22 cellular contexts compared by ENCODE assay signal in the genomic region with DNA sequence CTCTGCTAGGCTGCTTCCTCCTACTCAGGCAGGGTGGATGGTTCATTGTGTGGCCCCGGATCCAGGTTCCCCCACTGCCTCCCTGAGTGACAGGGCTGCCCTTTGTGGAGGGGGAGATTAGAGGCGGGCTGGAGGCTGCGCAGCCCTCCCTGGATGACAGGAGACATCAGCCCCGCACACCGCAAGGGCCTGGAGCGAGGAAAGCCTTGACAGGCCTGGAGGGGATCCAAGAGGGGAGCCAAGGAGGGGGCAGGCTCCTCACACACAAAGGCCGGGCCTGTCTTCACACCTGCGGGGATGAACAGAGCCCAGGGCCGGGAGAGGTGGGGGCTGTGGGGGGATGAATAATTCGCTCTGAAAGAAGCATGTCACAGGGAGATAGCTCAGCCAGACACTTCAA.
A peak's percentile ranks its signal among the peaks of the same experiment; 100 is the strongest.
DNase-seq lines count a peak whose midpoint lies in the region; ATAC-seq and TF ChIP-seq lines count a peak whose summit lies in the region.
"Had no signal": no experiment of that assay in that cellular context is flagged by ENCODE, and none has a peak within 500 bp of the region (broad histone marks: within the 10 kb centered on the region; RNA-seq: fewer than 3 reads in every experiment).

No MANE protein-coding gene starts in this region.

- TF ChIP-seq CTCF in GM23338 (conservative IDR thresholded peaks at IDR 0.05; ENCODE audit: low read depth in 2 of 2) = no peak
- no peak for TF ChIP-seq CTCF in WTC11 (IDR thresholded peaks at IDR 0.05)
- no peak for TF ChIP-seq CTCF in osteoblast (IDR thresholded peaks at IDR 0.05; ENCODE audit: extremely low read depth, low read depth, low read length)
- TF ChIP-seq CTCF in left lung (IDR thresholded peaks at IDR 0.05) = no peak

- H3K27me3 Mint-ChIP-seq in GM23338 (ENCODE audit: insufficient read depth, low read depth, poor library complexity) (peaks cover 17% of the 10 kb centered on the region), WTC11 (ENCODE audit: low read depth) (no peaks in the 10 kb centered on the region; the same call in 1 of the 2 replicates)

- H3K27ac Mint-ChIP-seq in GM23338 = no peak overlapping the region
- no peak overlapping the region for H3K27ac Mint-ChIP-seq in WTC11
- H3K27ac Mint-ChIP-seq: B cell, CD14-positive monocyte, T-cell had no signal

- DNase-seq in GM23338 (ENCODE audit: low spot score) (no peak), WTC11 (ENCODE audit: low spot score) (no peak), iPS-NIHi7 (ENCODE audit: extremely low spot score) (peak; percentile 35), osteoblast (ENCODE audit: insufficient read length, low spot score, missing footprints) (peak; percentile 51), NCI-H748 (lab: John Stamatoyannopoulos, UW; ENCODE audit: unreplicated experiment) (no peak), HUDEP-2 (lab: John Stamatoyannopoulos, UW; ENCODE audit: unreplicated experiment in 76 of 76) (no peak), left lung (no peak)
- DNase-seq: GDM1, KBM-7, NCI-H1105, NCI-H146, NCI-H2029, NCI-H2171, NCI-H345, NCI-H524, Peyer's patch, SJCRH30, T-cell had no signal

- peaks cover 4% of the 10 kb centered on the region for H3K9me3 ChIP-seq in osteoblast (ENCODE audit: low read depth, low read length)
- H3K9me3 ChIP-seq in left lung = peaks cover 0 to 5% of the 10 kb centered on the region in 2 donors

- CTCF ChIA-PET in WTC11 (lab: Charles Lee) = interaction anchor here (1.0 to 1.2 kb wide), 3 partner anchors 10 to 80 kb away, joined by 3 to 5 read pairs (median 3); no protein-coding TSS in a partner anchor

- H3K27ac ChIP-seq in GM23338 (ENCODE audit: low read depth) = no peak overlapping the region
- H3K27ac ChIP-seq in osteoblast (ENCODE audit: low read depth, low read length) = no peak overlapping the region
- H3K27ac ChIP-seq in left lung = no peak overlapping the region
- H3K27ac ChIP-seq: A549, Peyer's patch, SJCRH30 had no signal

- no peaks in the 10 kb centered on the region for H3K9me2 ChIP-seq in GM23338 (ENCODE audit: insufficient read depth)

- peaks cover 19% of the 10 kb centered on the region for H3K4me1 Mint-ChIP-seq in GM23338
- H3K4me1 Mint-ChIP-seq in WTC11 = peaks cover 10% of the 10 kb centered on the region
- H3K4me1 Mint-ChIP-seq: B cell had no signal

- H3F3A ChIP-seq in GM23338 (replicated peaks; ENCODE audit: low read depth) = no peaks in the 10 kb centered on the region

- H3K4me3 ChIP-seq in GM23338 (no peak overlapping the region), osteoblast (ENCODE audit: insufficient read depth, low read length) (no peak overlapping the region), left lung (no peak overlapping the region)
- H3K4me3 ChIP-seq: A549, HAP-1, Peyer's patch, SJCRH30 had no signal

- POLR2A ChIA-PET in WTC11 (lab: Charles Lee) = no interaction called here

- H3K79me2 ChIP-seq in GM23338 (replicated peaks; ENCODE audit: insufficient read depth) (no peaks in the 10 kb centered on the region), osteoblast (ENCODE audit: insufficient read depth, low read length) (no peaks in the 10 kb centered on the region)

- H4K20me1 ChIP-seq in GM23338 (replicated peaks; ENCODE audit: insufficient read depth) (no peaks in the 10 kb centered on the region), osteoblast (ENCODE audit: insufficient read depth, low read length) (no peaks in the 10 kb centered on the region)

- H3K4me3 Mint-ChIP-seq in GM23338 (no peak overlapping the region), WTC11 (no peak overlapping the region)
- H3K4me3 Mint-ChIP-seq: B cell, CD14-positive monocyte, T-cell had no signal

- H3K9me3 Mint-ChIP-seq in GM23338 = peaks cover 13% of the 10 kb centered on the region; the same call in 2 of the 3 replicates
- no peaks in the 10 kb centered on the region for H3K9me3 Mint-ChIP-seq in WTC11
- H3K9me3 Mint-ChIP-seq: T-cell had no signal

- H3K27me3 ChIP-seq in GM23338 (ENCODE audit: insufficient read depth) (no peaks in the 10 kb centered on the region), osteoblast (ENCODE audit: insufficient read depth, low read length) (peaks cover 17% of the 10 kb centered on the region), left lung (peaks cover 0 to 28% of the 10 kb centered on the region in 2 donors)
- H3K27me3 ChIP-seq: Peyer's patch had no signal

- 0 out of 3 replicates have a peak, but pooled peaks cover 3% of the 10 kb centered on the region for H3K36me3 Mint-ChIP-seq in GM23338 (ENCODE audit: low read depth)
- no peaks in the 10 kb centered on the region for H3K36me3 Mint-ChIP-seq in WTC11
- H3K36me3 Mint-ChIP-seq: CD14-positive monocyte, T-cell had no signal

- H3K4me1 ChIP-seq in GM23338 (ENCODE audit: insufficient read depth) (no peaks in the 10 kb centered on the region), osteoblast (ENCODE audit: insufficient read depth, low read length) (no peaks in the 10 kb centered on the region), left lung (peaks cover 0 to 14% of the 10 kb centered on the region in 2 donors)
- H3K4me1 ChIP-seq: A549, HAP-1, Peyer's patch, SJCRH30 had no signal

- H3K36me3 ChIP-seq in GM23338 (ENCODE audit: insufficient read depth) (no peaks in the 10 kb centered on the region), osteoblast (ENCODE audit: insufficient read depth, low read length) (no peaks in the 10 kb centered on the region), left lung (no peaks in the 10 kb centered on the region)
- H3K36me3 ChIP-seq: HAP-1, Peyer's patch, SJCRH30 had no signal

- ATAC-seq in GM23338 (peak; percentile 71), WTC11 (peak; percentile 31; the same call in 1 of the 2 replicates), left lung (no peak)
- ATAC-seq: A549, T-cell had no signal

- H2AFZ ChIP-seq in GM23338 (no peak overlapping the region), osteoblast (ENCODE audit: low read length) (no peak overlapping the region)

- intact Hi-C loops in left lung (cut with DNase I) = no loop called here

- H3K4me2 ChIP-seq in GM23338 (no peak overlapping the region), osteoblast (ENCODE audit: insufficient read depth, low read length) (no peak overlapping the region)
- H3K4me2 ChIP-seq: A549 had no signal

TF ChIP-seq in GM23338, 12 proteins besides CTCF, POLR2A, EP300 and RAD21 (continues in another document):
- TF ChIP-seq JUNB (IDR thresholded peaks at IDR 0.05; ENCODE audit: unreplicated experiment) = no peak
- TF ChIP-seq ZNF114 (CRISPR knock-in tag; IDR thresholded peaks at IDR 0.05) = no peak
- TF ChIP-seq ZNF331 (CRISPR knock-in tag; IDR thresholded peaks at IDR 0.05; ENCODE audit: low read depth) = no peak
- TF ChIP-seq, protein P1, sequence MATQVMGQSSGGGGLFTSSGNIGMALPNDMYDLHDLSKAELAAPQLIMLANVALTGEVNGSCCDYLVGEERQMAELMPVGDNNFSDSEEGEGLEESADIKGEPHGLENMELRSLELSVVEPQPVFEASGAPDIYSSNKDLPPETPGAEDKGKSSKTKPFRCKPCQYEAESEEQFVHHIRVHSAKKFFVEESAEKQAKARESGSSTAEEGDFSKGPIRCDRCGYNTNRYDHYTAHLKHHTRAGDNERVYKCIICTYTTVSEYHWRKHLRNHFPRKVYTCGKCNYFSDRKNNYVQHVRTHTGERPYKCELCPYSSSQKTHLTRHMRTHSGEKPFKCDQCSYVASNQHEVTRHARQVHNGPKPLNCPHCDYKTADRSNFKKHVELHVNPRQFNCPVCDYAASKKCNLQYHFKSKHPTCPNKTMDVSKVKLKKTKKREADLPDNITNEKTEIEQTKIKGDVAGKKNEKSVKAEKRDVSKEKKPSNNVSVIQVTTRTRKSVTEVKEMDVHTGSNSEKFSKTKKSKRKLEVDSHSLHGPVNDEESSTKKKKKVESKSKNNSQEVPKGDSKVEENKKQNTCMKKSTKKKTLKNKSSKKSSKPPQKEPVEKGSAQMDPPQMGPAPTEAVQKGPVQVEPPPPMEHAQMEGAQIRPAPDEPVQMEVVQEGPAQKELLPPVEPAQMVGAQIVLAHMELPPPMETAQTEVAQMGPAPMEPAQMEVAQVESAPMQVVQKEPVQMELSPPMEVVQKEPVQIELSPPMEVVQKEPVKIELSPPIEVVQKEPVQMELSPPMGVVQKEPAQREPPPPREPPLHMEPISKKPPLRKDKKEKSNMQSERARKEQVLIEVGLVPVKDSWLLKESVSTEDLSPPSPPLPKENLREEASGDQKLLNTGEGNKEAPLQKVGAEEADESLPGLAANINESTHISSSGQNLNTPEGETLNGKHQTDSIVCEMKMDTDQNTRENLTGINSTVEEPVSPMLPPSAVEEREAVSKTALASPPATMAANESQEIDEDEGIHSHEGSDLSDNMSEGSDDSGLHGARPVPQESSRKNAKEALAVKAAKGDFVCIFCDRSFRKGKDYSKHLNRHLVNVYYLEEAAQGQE (IDR thresholded peaks at IDR 0.05; ENCODE audit: unreplicated experiment) = no peak
- TF ChIP-seq STAT1 (IDR thresholded peaks at IDR 0.05; ENCODE audit: unreplicated experiment) = no peak

TF ChIP-seq in WTC11, 78 proteins besides CTCF, POLR2A, EP300 and RAD21:
- TF ChIP-seq TEAD1 (CRISPR knock-in tag; IDR thresholded peaks at IDR 0.05) = no peak
- TF ChIP-seq, protein P2, sequence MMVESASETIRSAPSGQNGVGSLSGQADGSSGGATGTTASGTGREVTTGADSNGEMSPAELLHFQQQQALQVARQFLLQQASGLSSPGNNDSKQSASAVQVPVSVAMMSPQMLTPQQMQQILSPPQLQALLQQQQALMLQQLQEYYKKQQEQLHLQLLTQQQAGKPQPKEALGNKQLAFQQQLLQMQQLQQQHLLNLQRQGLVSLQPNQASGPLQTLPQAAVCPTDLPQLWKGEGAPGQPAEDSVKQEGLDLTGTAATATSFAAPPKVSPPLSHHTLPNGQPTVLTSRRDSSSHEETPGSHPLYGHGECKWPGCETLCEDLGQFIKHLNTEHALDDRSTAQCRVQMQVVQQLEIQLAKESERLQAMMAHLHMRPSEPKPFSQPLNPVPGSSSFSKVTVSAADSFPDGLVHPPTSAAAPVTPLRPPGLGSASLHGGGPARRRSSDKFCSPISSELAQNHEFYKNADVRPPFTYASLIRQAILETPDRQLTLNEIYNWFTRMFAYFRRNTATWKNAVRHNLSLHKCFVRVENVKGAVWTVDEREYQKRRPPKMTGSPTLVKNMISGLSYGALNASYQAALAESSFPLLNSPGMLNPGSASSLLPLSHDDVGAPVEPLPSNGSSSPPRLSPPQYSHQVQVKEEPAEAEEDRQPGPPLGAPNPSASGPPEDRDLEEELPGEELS (CRISPR knock-in tag; IDR thresholded peaks at IDR 0.05) = no peak

Comparison
In these comparisons a context has a peak if more than half of its experiments do, and no peak if none do; other contexts are left out.
1. DNase-seq: peak in iPS-NIHi7 (single experiment) and osteoblast (single experiment); none in GM23338 (single experiment), WTC11 (single experiment), NCI-H748 (single experiment), HUDEP-2 (0 of 76) and left lung (0 of 2).